In the genomic region with DNA sequence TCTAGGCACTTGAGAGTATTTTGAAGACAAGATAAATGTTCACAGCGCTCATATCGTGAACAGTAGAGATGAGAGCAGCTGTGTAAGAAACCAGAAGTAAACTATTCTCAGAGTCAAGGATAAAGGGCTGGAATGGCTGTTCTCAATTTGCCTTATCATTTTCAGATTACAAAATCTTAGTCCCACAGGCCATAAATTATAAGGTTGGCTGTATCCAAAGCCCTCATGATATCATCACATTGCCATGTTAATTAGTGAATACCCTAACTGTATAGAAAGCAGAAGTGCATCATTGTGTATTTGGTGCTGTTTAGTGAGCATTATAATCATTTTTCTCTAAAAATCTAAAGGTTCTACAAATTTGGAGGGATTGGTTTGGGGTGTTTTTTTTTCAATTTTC, we compare ENCODE assay signal across 11 cellular contexts.
"Had no signal": no experiment of that assay in that cellular context is flagged by ENCODE, and none has a peak within 500 bp of the region (broad histone marks: within the 10 kb centered on the region; RNA-seq: fewer than 3 reads in every experiment).

No MANE protein-coding gene starts in this region.

- H3K4me3 ChIP-seq: psoas muscle, right lobe of liver had no signal

- DNase-seq: activated CD4-positive, alpha-beta T cell treated with anti-CD3 and anti-CD28 coated beads, Interleukin-2, amount 10 ng/mL, durations not matched to agents 7 days and 5 days; activated CD4-positive, CD25-positive, alpha-beta regulatory T cell; activated CD8-positive, alpha-beta memory T cell treated with anti-CD3 and anti-CD28 coated beads, Interleukin-2, amount 50 U/mL, for 48 hours; activated gamma-delta T cell; activated T-cell treated with anti-CD3 and anti-CD28 coated beads, Interleukin-2, amount 50 U/mL, for 72 hours; effector memory CD4-positive, alpha-beta T cell; head of caudate nucleus; left cardiac atrium; psoas muscle; right lobe of liver; stimulated activated naive CD8-positive, alpha-beta T cell treated with anti-CD3 and anti-CD28 coated beads, Interleukin-15, Interleukin-2, amounts not matched to agents 100 U/mL and 50 U/mL, for 24 hours had no signal

- H3K9me3 ChIP-seq: psoas muscle, right lobe of liver had no signal

- ATAC-seq: activated T-cell treated with anti-CD3 and anti-CD28 coated beads, Interleukin-2, amount 50 U/mL, for 72 hours; psoas muscle; right lobe of liver; stimulated activated naive CD8-positive, alpha-beta T cell treated with anti-CD3 and anti-CD28 coated beads, Interleukin-15, Interleukin-2, amounts not matched to agents 100 U/mL and 50 U/mL, for 24 hours had no signal

- H3K27ac ChIP-seq: psoas muscle, right lobe of liver had no signal

- H3K27me3 ChIP-seq: right lobe of liver had no signal

- H3K4me1 ChIP-seq: psoas muscle, right lobe of liver had no signal

- H3K36me3 ChIP-seq: right lobe of liver had no signal
